ENCODE assay signal across 2 cellular contexts in the genomic region with DNA sequence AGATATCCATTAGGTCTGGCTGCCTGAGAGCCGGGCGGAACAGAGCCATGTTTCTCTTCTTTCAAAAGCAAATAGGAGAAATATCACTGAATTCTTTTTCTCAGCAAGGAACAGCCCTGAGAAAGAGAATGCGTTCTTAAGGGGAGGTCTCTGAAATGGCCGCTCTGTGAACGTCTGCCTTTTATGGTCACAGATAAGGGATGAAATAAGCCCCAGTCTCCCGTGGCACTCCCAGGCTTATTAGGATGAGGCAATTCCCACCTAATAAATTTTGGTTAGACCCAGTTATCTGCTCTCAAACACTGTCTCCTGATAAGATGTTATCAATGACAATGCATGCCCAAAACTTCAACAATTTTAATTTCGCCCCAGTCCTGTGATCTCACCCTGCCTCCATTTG.
DNase-seq lines count a peak whose midpoint lies in the region; ATAC-seq, FAIRE-seq and TF ChIP-seq lines count a peak whose summit lies in the region.
"Not testable (repeated sequence)": the region's sequence is repeated elsewhere in the genome, so short reads cannot be mapped to it uniquely, and the experiment has no call there.

No MANE protein-coding gene starts in this region.

- not testable (repeated sequence) for BruUV-seq in K562 (replicated peaks; lab: Mats Ljungman, UMichigan)

- not testable (repeated sequence) for H3K79me2 ChIP-seq in K562 (ENCODE audit: control insufficient read depth, insufficient read depth, low read length)

- not testable (repeated sequence) for H3K9me1 ChIP-seq in K562 (ENCODE audit: control insufficient read depth, insufficient read depth, low read length)

- not testable (repeated sequence) for H3K9ac ChIP-seq in K562 (ENCODE audit: insufficient read depth in 1 of 2, low read depth in 2 of 2, low read length in 2 of 2)

- not testable (repeated sequence) for DNase-seq in K562 (ENCODE audit: extremely low read depth in 1 of 4, low spot score in 3 of 4)

- not testable (repeated sequence) for H3K27me3 ChIP-seq in K562 (ENCODE audit: control insufficient read depth in 2 of 2, insufficient read depth in 2 of 2, low read length in 2 of 2)

- in situ Hi-C loops in K562 (cut with MboI), result not testable (repeated sequence)

- not testable (repeated sequence) for TF ChIP-seq EP300 in K562 (IDR thresholded peaks at IDR 0.05; ENCODE audit: low read length)

- not testable (repeated sequence) for H4K20me1 ChIP-seq in K562 (replicated peaks; ENCODE audit: control insufficient read depth, insufficient read depth, low read length)

- intact Hi-C loops in K562 (cut with micrococcal nuclease), result not testable (repeated sequence)

- CTCF ChIA-PET in HEK293 (lab: Yijun Ruan, JAX); K562 (lab: Yijun Ruan, JAX; ENCODE audit: low intra/inter-chr PET ratio): not testable (repeated sequence)

- H3K4me2 ChIP-seq in K562 (ENCODE audit: insufficient read depth, low read length), result not testable (repeated sequence)

- not testable (repeated sequence) for H3K4me3 ChIP-seq in HEK293 (ENCODE audit: low read depth, low read length); K562

- POLR2A ChIA-PET in HEK293 (lab: Yijun Ruan, JAX); K562 (lab: Yijun Ruan, JAX): not testable (repeated sequence)

- not testable (repeated sequence) for H3K4me1 ChIP-seq in HEK293 (ENCODE audit: control insufficient read depth, insufficient read depth, low read length); K562 (replicated peaks in 1 of 2; ENCODE audit: control insufficient read depth in 2 of 2, insufficient read depth in 2 of 2, low read length in 2 of 2)

- H2AFZ ChIP-seq in K562 (ENCODE audit: low read depth, low read length), result not testable (repeated sequence)

- TF ChIP-seq CTCF in HEK293 (tag by site-specific recombination; IDR thresholded peaks at IDR 0.05); K562 (IDR thresholded peaks at IDR 0.05 in 2 of 3, conservative IDR thresholded peaks at IDR 0.05 in 1 of 3; ENCODE audit: insufficient read depth in 2 of 3, low read depth in 1 of 3, low read length in 3 of 3): not testable (repeated sequence)

- FAIRE-seq in K562 (lab: Jason Lieb, UNC), result not testable (repeated sequence)

- not testable (repeated sequence) for ATAC-seq in K562

- not testable (repeated sequence) for TF ChIP-seq POLR2A in K562 (conservative IDR thresholded peaks at IDR 0.05)

- not testable (repeated sequence) for H3K36me3 ChIP-seq in HEK293 (ENCODE audit: control insufficient read depth in 2 of 2, insufficient read depth in 1 of 2, low read length in 2 of 2); K562 (ENCODE audit: control insufficient read depth, insufficient read depth, low read length)

- 12% methylated on average over 5 of the region's 7 CpGs for WGBS in K562 (ENCODE audit: insufficient coverage, low coverage, missing lambda C conversion rate)

- H3K9me3 ChIP-seq in HEK293 (ENCODE audit: control insufficient read depth, insufficient read depth, low read depth, low read length); K562 (replicated peaks; ENCODE audit: control insufficient read depth, insufficient read depth, low read depth, low read length): not testable (repeated sequence)

- not testable (repeated sequence) for H3K27ac ChIP-seq in HEK293 (ENCODE audit: extremely low read depth, low read depth, low read length); K562 (ENCODE audit: extremely low read depth, low read depth, low read length)

- not testable (repeated sequence) for TF ChIP-seq RAD21 in K562 (CRISPR knock-in tag; conservative IDR thresholded peaks at IDR 0.05 in 1 of 2, IDR thresholded peaks at IDR 0.05 in 1 of 2)

TF ChIP-seq in HEK293, 187 proteins besides CTCF, POLR2A, EP300 and RAD21:
- TF ChIP-seq ZNF626 (tag by site-specific recombination; IDR thresholded peaks at IDR 0.05), result 0 out of 2 replicates have a peak, but pooled peaks have one; percentile 47
- TF ChIP-seq SETDB1 (IDR thresholded peaks at IDR 0.05; ENCODE audit: insufficient read length, low read length), result peak; percentile 80

TF ChIP-seq in K562, 482 proteins besides CTCF, POLR2A, EP300 and RAD21:
- TF ChIP-seq CBX3 (IDR thresholded peaks at IDR 0.05; ENCODE audit: borderline replicate concordance in 1 of 2, low read length in 2 of 2) (0 out of 3 replicates have a peak, but pooled peaks of 1 of the 2 experiments have one; percentile 25), CBX5 (IDR thresholded peaks at IDR 0.05; ENCODE audit: borderline replicate concordance, low read depth) (peak; percentile 69; the same call in 1 of the 2 replicates), TRIM28 (IDR thresholded peaks at IDR 0.05) (0 out of 2 replicates have a peak, but pooled peaks have one; percentile 54)
